ENCODE assay signal across 8 cellular contexts in the genomic region with DNA sequence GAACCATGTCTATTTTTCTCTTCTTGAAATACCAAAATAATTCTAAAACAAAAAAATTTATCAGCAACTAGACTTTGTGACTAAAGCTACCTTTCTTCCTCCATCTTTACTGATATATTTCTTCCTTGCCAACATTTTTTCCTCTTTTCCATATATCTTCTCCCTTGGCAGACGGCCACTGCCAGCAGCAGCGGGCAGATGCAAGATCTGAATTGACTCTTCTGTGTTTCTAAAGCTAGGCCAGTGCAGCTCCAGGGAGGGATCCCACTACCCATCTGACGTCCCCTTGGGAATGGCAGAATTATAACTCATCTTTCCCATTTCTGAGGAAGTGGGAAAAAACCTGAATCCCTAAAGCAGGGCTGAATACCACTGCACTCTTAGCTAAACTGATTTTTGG.
"Had no signal": no experiment of that assay in that cellular context is flagged by ENCODE, and none has a peak within 500 bp of the region (broad histone marks: within the 10 kb centered on the region; RNA-seq: fewer than 3 reads in every experiment).

No MANE protein-coding gene starts in this region.

- ATAC-seq: HepG2, K562 had no signal

- H3K27ac ChIP-seq: GM23248, HL-60 had no signal

- H3K4me3 ChIP-seq: GM23248, K562 had no signal

- DNase-seq: GM23248, GOT3, H7, HCEC 1CT, KG1 had no signal

- H3K9ac ChIP-seq: GM23248 had no signal

- H2AFZ ChIP-seq: GM23248 had no signal
